In genomic region chr16:31357324-31358156, GRCh38 we compare ENCODE assay signal across 13 cellular contexts. TPM values are rescaled to one million over a fixed set of nuclear protein-coding genes. Genes with fewer than 3 reads are reported as not detected.
DNase-seq lines count a peak whose midpoint lies in the region; ATAC-seq, FAIRE-seq and TF ChIP-seq lines count a peak whose summit lies in the region.
"Had no signal": no experiment of that assay in that cellular context is flagged by ENCODE, and none has a peak within 500 bp of the region (broad histone marks: within the 10 kb centered on the region; RNA-seq: fewer than 3 reads in every experiment).

No MANE protein-coding gene starts in this region.

- H3K79me2 ChIP-seq in K562 (ENCODE audit: control insufficient read depth, insufficient read depth, low read length) (no peaks in the 10 kb centered on the region), neural progenitor cell (ENCODE audit: low read depth) (no peaks in the 10 kb centered on the region)

- no peaks in the 10 kb centered on the region for H3K9me3 ChIP-seq in CD8-positive, alpha-beta memory T cell (ENCODE audit: low read length)
- no peaks in the 10 kb centered on the region for H3K9me3 ChIP-seq in K562 (replicated peaks; ENCODE audit: control insufficient read depth, insufficient read depth, low read depth, low read length)
- no peaks in the 10 kb centered on the region for H3K9me3 ChIP-seq in neural progenitor cell (ENCODE audit: low read depth)

- no peaks in the 10 kb centered on the region for H4K20me1 ChIP-seq in K562 (replicated peaks; ENCODE audit: control insufficient read depth, insufficient read depth, low read length)
- H4K20me1 ChIP-seq in neural progenitor cell (ENCODE audit: low read depth) = no peaks in the 10 kb centered on the region

- H3K27ac Mint-ChIP-seq in CD8-positive, alpha-beta memory T cell = peak overlapping the region in 7 of 8 donors; percentile 53 to 77 (median 63)
- peak overlapping the region; percentile 11 for H3K27ac Mint-ChIP-seq in neural progenitor cell

- no peak for ATAC-seq in K562

- no TSS peak for BruUV-seq in K562 (replicated peaks; lab: Mats Ljungman, UMichigan)

- no peak for DNase-seq in CD8-positive, alpha-beta memory T cell
- DNase-seq in GM20000 (ENCODE audit: low spot score) (peak; percentile 58), K562 (ENCODE audit: extremely low read depth in 1 of 4, low spot score in 3 of 4) (no peak), neural progenitor cell (ENCODE audit: low spot score) (no peak), NCI-H2196 (lab: John Stamatoyannopoulos, UW; ENCODE audit: unreplicated experiment) (no peak), AG08395 (ENCODE audit: low spot score) (no peak)
- DNase-seq in stimulated activated CD4-positive, alpha-beta T cell treated with anti-CD3 and anti-CD28 coated beads, Interleukin-4, amount 100 ng/mL, for 1 hour = no peak
- DNase-seq: dermis blood vessel endothelial cell, foreskin melanocyte, NCI-H1930 had no signal

- TF ChIP-seq EP300 in K562 (IDR thresholded peaks at IDR 0.05; ENCODE audit: low read length) = no peak

- no peaks in the 10 kb centered on the region for H3F3A ChIP-seq in neural progenitor cell (ENCODE audit: low read depth)

- intact Hi-C loops in K562 (cut with micrococcal nuclease) = no loop called here

- no peak overlapping the region for H3K27ac ChIP-seq in CD8-positive, alpha-beta memory T cell (ENCODE audit: low read depth, low read length)
- no peak overlapping the region for H3K27ac ChIP-seq in K562 (ENCODE audit: extremely low read depth, low read depth, low read length)
- no peak overlapping the region for H3K27ac ChIP-seq in neural progenitor cell

- POLR2A ChIA-PET in CD8-positive, alpha-beta memory T cell (lab: Charles Lee) = interaction anchor here (0.5 kb wide), 1 partner anchor 94 kb away, joined by 4 read pairs; no protein-coding TSS in a partner anchor
- POLR2A ChIA-PET in K562 (lab: Yijun Ruan, JAX) = no interaction called here

- H3K4me3 Mint-ChIP-seq in CD8-positive, alpha-beta memory T cell = no peak overlapping the region
- H3K4me3 Mint-ChIP-seq in neural progenitor cell = no peak overlapping the region

- H2AFZ ChIP-seq in K562 (ENCODE audit: low read depth, low read length) = no peak overlapping the region
- no peak overlapping the region for H2AFZ ChIP-seq in neural progenitor cell (replicated peaks)

- H3K4me1 Mint-ChIP-seq in CD8-positive, alpha-beta memory T cell = peaks cover 38 to 50% (median 41%) of the 10 kb centered on the region in 3 donors
- peaks cover 7% of the 10 kb centered on the region for H3K4me1 Mint-ChIP-seq in neural progenitor cell

- H3K36me3 Mint-ChIP-seq in CD8-positive, alpha-beta memory T cell = no peaks in the 10 kb centered on the region
- no peaks in the 10 kb centered on the region for H3K36me3 Mint-ChIP-seq in neural progenitor cell

- H3K9ac ChIP-seq in K562 (ENCODE audit: insufficient read depth in 1 of 2, low read depth in 2 of 2, low read length in 2 of 2) = no peak overlapping the region
- H3K9ac ChIP-seq in neural progenitor cell = no peak overlapping the region

- WGBS in K562 (ENCODE audit: insufficient coverage, low coverage, missing lambda C conversion rate) = 49% methylated on average over 19 of the region's 19 CpGs

- in situ Hi-C loops in K562 (cut with MboI) = no loop called here

- H3K27me3 Mint-ChIP-seq in CD8-positive, alpha-beta memory T cell = peaks cover 0 to 2% of the 10 kb centered on the region in 2 donors
- peaks cover 4% of the 10 kb centered on the region for H3K27me3 Mint-ChIP-seq in neural progenitor cell (ENCODE audit: insufficient read depth, low read depth)

- no peak for TF ChIP-seq POLR2A in K562 (conservative IDR thresholded peaks at IDR 0.05)

- H3K4me3 ChIP-seq in CD8-positive, alpha-beta memory T cell (ENCODE audit: low read length) = no peak overlapping the region
- H3K4me3 ChIP-seq in K562 (no peak overlapping the region), neural progenitor cell (no peak overlapping the region)
- H3K4me3 ChIP-seq: lung had no signal

- no peaks in the 10 kb centered on the region for H3K36me3 ChIP-seq in CD8-positive, alpha-beta memory T cell (ENCODE audit: insufficient read depth, low read length)
- H3K36me3 ChIP-seq in K562 (ENCODE audit: control insufficient read depth, insufficient read depth, low read length) = no peaks in the 10 kb centered on the region
- no peaks in the 10 kb centered on the region for H3K36me3 ChIP-seq in neural progenitor cell

- no peaks in the 10 kb centered on the region for H3K9me1 ChIP-seq in K562 (ENCODE audit: control insufficient read depth, insufficient read depth, low read length)

- TF ChIP-seq RAD21 in K562 (CRISPR knock-in tag; conservative IDR thresholded peaks at IDR 0.05 in 1 of 2, IDR thresholded peaks at IDR 0.05 in 1 of 2) = peak in 1 of 2 experiments; percentile 17; a peak in 1 of 4 replicates

- peak; percentile 49 for FAIRE-seq in K562 (lab: Jason Lieb, UNC)

- H3K9me3 Mint-ChIP-seq in CD8-positive, alpha-beta memory T cell = no peaks in the 10 kb centered on the region
- peaks cover 3% of the 10 kb centered on the region for H3K9me3 Mint-ChIP-seq in neural progenitor cell

- CTCF ChIA-PET in CD8-positive, alpha-beta memory T cell (lab: Charles Lee) = interaction anchor here (1.2 kb wide), 1 partner anchor 155 kb away, joined by 3 read pairs; the partner anchor contains the start of gene PYCARD
- CTCF ChIA-PET in K562 (lab: Yijun Ruan, JAX; ENCODE audit: low intra/inter-chr PET ratio) = no interaction called here

- H3K4me2 ChIP-seq in K562 (ENCODE audit: insufficient read depth, low read length) (no peak overlapping the region), neural progenitor cell (no peak overlapping the region)

- no peak for TF ChIP-seq CTCF in GM20000 (IDR thresholded peaks at IDR 0.05; ENCODE audit: extremely low read depth, missing control alignments)
- no peak for TF ChIP-seq CTCF in K562 (IDR thresholded peaks at IDR 0.05 in 2 of 3, conservative IDR thresholded peaks at IDR 0.05 in 1 of 3; ENCODE audit: insufficient read depth in 2 of 3, low read depth in 1 of 3, low read length in 3 of 3)
- no peak for TF ChIP-seq CTCF in neural progenitor cell (IDR thresholded peaks at IDR 0.05)

- H3K4me1 ChIP-seq in CD8-positive, alpha-beta memory T cell (ENCODE audit: insufficient read depth, low read length) = peaks cover 17% of the 10 kb centered on the region
- H3K4me1 ChIP-seq in K562 (replicated peaks in 1 of 2; ENCODE audit: control insufficient read depth in 2 of 2, insufficient read depth in 2 of 2, low read length in 2 of 2) = peaks cover 2 to 23% of the 10 kb centered on the region in 2 experiments; a peak in 3 of 5 replicates
- H3K4me1 ChIP-seq in neural progenitor cell = no peaks in the 10 kb centered on the region

- H3K27me3 ChIP-seq in CD8-positive, alpha-beta memory T cell (ENCODE audit: insufficient read depth, low read length, poor library complexity, severe bottlenecking) = no peaks in the 10 kb centered on the region
- H3K27me3 ChIP-seq in K562 (ENCODE audit: control insufficient read depth in 2 of 2, insufficient read depth in 2 of 2, low read length in 2 of 2) = peaks cover 4 to 14% of the 10 kb centered on the region in 2 experiments; a peak in 3 of 5 replicates
- H3K27me3 ChIP-seq in neural progenitor cell = no peaks in the 10 kb centered on the region

TF ChIP-seq in K562, 482 proteins besides CTCF, POLR2A, EP300 and RAD21 (continues in another document):
- peak in 1 of 2 experiments; percentile 64; a peak in 1 of 4 replicates for TF ChIP-seq KDM1A (IDR thresholded peaks at IDR 0.05)
- TF ChIP-seq CHD2 (IDR thresholded peaks at IDR 0.05; ENCODE audit: low read depth, low read length) = no peak

RNA-seq across cellular contexts. Expression of gene ITGAX, which starts 2.6 kb away (rescaled TPM):
- 1 to 10 TPM; 2.1 to 2.7 TPM for total RNA-seq in CD8-positive, alpha-beta memory T cell
- polyA plus RNA-seq in CD8-positive, alpha-beta memory T cell = 0.46 TPM
- 3.4 and 12.7 TPM in 2 replicates for total RNA-seq in K562 (2011; cell fraction: chromatin; rRNA removed; ENCODE audit: low replicate concordance)
- total RNA-seq in K562 (2011; cell fraction: nucleolus; rRNA removed) = 3.7 and 7.0 TPM in 2 replicates
- 3.8 and 5.1 TPM in 2 replicates for total RNA-seq in K562 (2011; cell fraction: nucleoplasm; rRNA removed)
- total RNA-seq in K562 (2014; rRNA removed) (0.14 and 0.41 TPM in 2 replicates), K562 (2014; rRNA removed; fragmentation: Illumina TruSeq; extraction: Trizol) (0.15 TPM in 1 of 2 replicates, not detected in the other), K562 (2015; rRNA removed; fragmentation: Illumina TruSeq; extraction: Trizol) (0.58 and 1.1 TPM in 2 replicates), K562 (2021) (0.35 and 0.51 TPM in 2 replicates), neural progenitor cell (ENCODE audit: low replicate concordance) (not detected in 2 replicates)
- polyA plus RNA-seq in K562 (2011; rRNA removed) (0.35 and 0.39 TPM in 2 replicates), K562 (2014; fragmentation: Illumina TruSeq; extraction: Trizol) (0.09 and 0.30 TPM in 2 replicates), K562 (2014; fragmentation: Nextera tagmentation; extraction: Ambion mirVana) (under 1 TPM; 0.03 to 0.04 TPM), K562 (2014; rRNA removed) (0.05 and 0.35 TPM in 2 replicates)
- 0.28 and 0.30 TPM in 2 replicates for polyA plus RNA-seq in K562 (2011; cell fraction: cytosol; rRNA removed)
- 2.2 and 3.5 TPM in 2 replicates for polyA plus RNA-seq in K562 (2011; cell fraction: nucleus; rRNA removed)
- 0.65 and 2.6 TPM in 2 replicates for polyA plus RNA-seq in K562 (2012)
- polyA minus RNA-seq in K562 (2011; rRNA and poly(A)+ RNA removed) = 0.95 and 1.2 TPM in 2 replicates
- polyA minus RNA-seq in K562 (2011; cell fraction: cytosol; rRNA and poly(A)+ RNA removed) = not detected in 2 replicates
- 1.9 and 2.4 TPM in 2 replicates for polyA minus RNA-seq in K562 (2011; cell fraction: nucleus; rRNA and poly(A)+ RNA removed)

RNA-seq across cellular contexts. Expression of gene ITGAD, which starts 35.6 kb away (rescaled TPM):
- not detected for total RNA-seq in CD8-positive, alpha-beta memory T cell
- 0.12 TPM for polyA plus RNA-seq in CD8-positive, alpha-beta memory T cell
- not detected in 2 replicates for total RNA-seq in K562 (2011; cell fraction: chromatin; rRNA removed; ENCODE audit: low replicate concordance)
- total RNA-seq in K562 (2011; cell fraction: nucleolus; rRNA removed) = not detected in 2 replicates
- total RNA-seq in K562 (2011; cell fraction: nucleoplasm; rRNA removed) = not detected in 2 replicates
- total RNA-seq in K562 (2014; rRNA removed) (not detected in 2 replicates), K562 (2014; rRNA removed; fragmentation: Illumina TruSeq; extraction: Trizol) (not detected in 2 replicates), K562 (2015; rRNA removed; fragmentation: Illumina TruSeq; extraction: Trizol) (not detected in 2 replicates), K562 (2021) (not detected in 2 replicates), neural progenitor cell (ENCODE audit: low replicate concordance) (not detected in 2 replicates)
- polyA plus RNA-seq in K562 (2011; rRNA removed) (not detected in 2 replicates), K562 (2014; fragmentation: Illumina TruSeq; extraction: Trizol) (not detected in 2 replicates), K562 (2014; fragmentation: Nextera tagmentation; extraction: Ambion mirVana) (not detected), K562 (2014; rRNA removed) (not detected in 2 replicates)
- polyA plus RNA-seq in K562 (2011; cell fraction: cytosol; rRNA removed) = not detected in 2 replicates
- polyA plus RNA-seq in K562 (2011; cell fraction: nucleus; rRNA removed) = not detected in 2 replicates
- polyA plus RNA-seq in K562 (2012) = not detected in 2 replicates
- polyA minus RNA-seq in K562 (2011; rRNA and poly(A)+ RNA removed) = not detected in 2 replicates
- polyA minus RNA-seq in K562 (2011; cell fraction: cytosol; rRNA and poly(A)+ RNA removed) = not detected in 2 replicates
- not detected in 2 replicates for polyA minus RNA-seq in K562 (2011; cell fraction: nucleus; rRNA and poly(A)+ RNA removed)
- total RNA-seq: dermis blood vessel endothelial cell, HT1080, pulmonary artery endothelial cell had no signal
